ENCODE assay signal across 13 cellular contexts in the genomic region with DNA sequence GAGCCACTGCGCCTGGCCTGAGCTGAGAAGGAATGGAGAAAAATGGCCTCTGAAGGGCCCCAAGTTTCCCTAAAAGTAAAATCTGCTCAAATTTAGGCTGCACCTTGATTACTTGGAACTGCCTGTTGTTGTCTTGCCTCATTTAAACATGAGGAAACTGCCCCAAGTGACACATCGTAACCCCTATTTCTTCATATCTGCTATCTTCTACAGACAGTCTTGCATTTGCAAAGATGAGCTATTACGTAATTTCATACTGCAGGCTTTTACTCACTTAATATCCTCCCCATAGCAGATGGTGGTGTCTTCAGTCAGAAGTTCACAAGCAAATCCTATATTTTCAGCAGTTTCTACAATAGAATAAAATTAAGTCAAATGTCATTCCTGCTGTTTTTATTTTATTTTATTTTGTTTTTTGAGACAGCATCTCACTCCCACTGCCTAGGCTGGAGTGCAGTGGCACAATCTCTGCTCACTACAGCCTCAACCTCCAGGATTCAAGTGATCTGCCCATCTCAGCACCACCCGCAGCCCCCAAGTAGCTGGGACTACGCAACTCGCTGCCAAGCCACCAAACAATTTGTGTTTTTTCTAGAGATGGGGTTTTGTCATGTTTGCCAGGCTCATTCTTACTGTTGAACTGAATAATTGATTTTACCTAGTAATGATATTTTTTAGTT. TPM values are rescaled to one million over a fixed set of nuclear protein-coding genes. Genes with fewer than 3 reads are reported as not detected.
DNase-seq lines count a peak whose midpoint lies in the region; ATAC-seq and TF ChIP-seq lines count a peak whose summit lies in the region.
"Had no signal": no experiment of that assay in that cellular context is flagged by ENCODE, and none has a peak within 500 bp of the region (broad histone marks: within the 10 kb centered on the region; RNA-seq: fewer than 3 reads in every experiment).

No MANE protein-coding gene starts in this region.

- H3K27me3 Mint-ChIP-seq in activated T-cell treated with anti-CD3 and anti-CD28 coated beads, Interleukin-2, amount 50 U/mL, for 24 hours, result no peaks in the 10 kb centered on the region
- H3K27me3 Mint-ChIP-seq in activated naive CD8-positive, alpha-beta T cell treated with anti-CD3 and anti-CD28 coated beads, Interleukin-2, amount 50 U/mL, for 24 hours, result no peaks in the 10 kb centered on the region
- H3K27me3 Mint-ChIP-seq: brain had no signal

- H3K4me3 Mint-ChIP-seq in activated T-cell treated with anti-CD3 and anti-CD28 coated beads, Interleukin-2, amount 50 U/mL, for 24 hours, result no peak overlapping the region
- peak overlapping the region; percentile 53 for H3K4me3 Mint-ChIP-seq in activated naive CD8-positive, alpha-beta T cell treated with anti-CD3 and anti-CD28 coated beads, Interleukin-2, amount 50 U/mL, for 24 hours
- H3K4me3 Mint-ChIP-seq: brain; GM23338; stimulated activated effector memory CD8-positive, alpha-beta T cell treated with anti-CD3 and anti-CD28 coated beads, Interleukin-12 subunit alpha, Interleukin-12 subunit beta, amount 100 ng/mL, for 72 hours had no signal

- H3K27ac ChIP-seq in uterus, result peak overlapping the region; percentile 54 to 64

- no peaks in the 10 kb centered on the region for H3K27me3 ChIP-seq in uterus

- no peak for TF ChIP-seq POLR2A in uterus (IDR thresholded peaks at IDR 0.05)

- no peaks in the 10 kb centered on the region for H3K4me1 ChIP-seq in uterus

- intact Hi-C loops in uterus (cut with DNase I; ENCODE audit: low total_unique reads), result no loop called here

- H3K27ac Mint-ChIP-seq in activated T-cell treated with anti-CD3 and anti-CD28 coated beads, Interleukin-2, amount 50 U/mL, for 24 hours, result peak overlapping the region; percentile 27
- H3K27ac Mint-ChIP-seq in activated naive CD8-positive, alpha-beta T cell treated with anti-CD3 and anti-CD28 coated beads, Interleukin-2, amount 50 U/mL, for 24 hours, result peak overlapping the region; percentile 84
- H3K27ac Mint-ChIP-seq: brain; GM23338; stimulated activated effector memory CD8-positive, alpha-beta T cell treated with anti-CD3 and anti-CD28 coated beads, Interleukin-12 subunit alpha, Interleukin-12 subunit beta, amount 100 ng/mL, for 72 hours had no signal

- no peaks in the 10 kb centered on the region for H3K9me3 ChIP-seq in uterus

- H3K36me3 ChIP-seq in uterus, result no peaks in the 10 kb centered on the region

- H3K36me3 Mint-ChIP-seq in activated T-cell treated with anti-CD3 and anti-CD28 coated beads, Interleukin-2, amount 50 U/mL, for 24 hours (ENCODE audit: low read depth), result peaks cover 12% of the 10 kb centered on the region
- peaks cover 2% of the 10 kb centered on the region for H3K36me3 Mint-ChIP-seq in activated naive CD8-positive, alpha-beta T cell treated with anti-CD3 and anti-CD28 coated beads, Interleukin-2, amount 50 U/mL, for 24 hours (ENCODE audit: low read depth)
- H3K36me3 Mint-ChIP-seq: stimulated activated effector memory CD8-positive, alpha-beta T cell treated with anti-CD3 and anti-CD28 coated beads, Interleukin-12 subunit alpha, Interleukin-12 subunit beta, amount 100 ng/mL, for 72 hours had no signal

- peaks cover under 1% of the 10 kb centered on the region for H3K9me3 Mint-ChIP-seq in activated T-cell treated with anti-CD3 and anti-CD28 coated beads, Interleukin-2, amount 50 U/mL, for 24 hours
- H3K9me3 Mint-ChIP-seq in activated naive CD8-positive, alpha-beta T cell treated with anti-CD3 and anti-CD28 coated beads, Interleukin-2, amount 50 U/mL, for 24 hours, result peaks cover 4% of the 10 kb centered on the region
- H3K9me3 Mint-ChIP-seq: GM23338; stimulated activated effector memory CD8-positive, alpha-beta T cell treated with anti-CD3 and anti-CD28 coated beads, Interleukin-12 subunit alpha, Interleukin-12 subunit beta, amount 100 ng/mL, for 72 hours had no signal

- DNase-seq in activated T-cell treated with anti-CD3 and anti-CD28 coated beads, Interleukin-2, amount 50 U/mL, for 24 hours, result no peak
- DNase-seq in activated T-cell treated with anti-CD3 and anti-CD28 coated beads for 4 hours, result no peak
- DNase-seq in activated naive CD8-positive, alpha-beta T cell treated with anti-CD3 and anti-CD28 coated beads, Interleukin-2, amount 50 U/mL, for 24 hours, result no peak
- peak; percentile 20 for DNase-seq in islet precursor cell
- DNase-seq in uterus, result peak in 1 of 2 donors; percentile 41
- DNase-seq in NCI-H2081 treated with DMSO at 0.1 percent for 48 hours (lab: John Stamatoyannopoulos, UW), result no peak
- DNase-seq: activated CD4-positive, CD25-positive, alpha-beta regulatory T cell treated with anti-CD3 and anti-CD28 coated beads, Interleukin-2, amount 50 U/mL, for 72 hours had no signal

- no peak overlapping the region for H3K4me3 ChIP-seq in uterus
- H3K4me3 ChIP-seq: GM12878, GM23338 had no signal

- peaks cover 46% of the 10 kb centered on the region for H3K4me1 Mint-ChIP-seq in activated T-cell treated with anti-CD3 and anti-CD28 coated beads, Interleukin-2, amount 50 U/mL, for 24 hours (ENCODE audit: low read depth)
- H3K4me1 Mint-ChIP-seq in activated naive CD8-positive, alpha-beta T cell treated with anti-CD3 and anti-CD28 coated beads, Interleukin-2, amount 50 U/mL, for 24 hours, result peaks cover 63% of the 10 kb centered on the region

- no peak for TF ChIP-seq CTCF in uterus (IDR thresholded peaks at IDR 0.05)

- no peak for ATAC-seq in activated naive CD8-positive, alpha-beta T cell treated with anti-CD3 and anti-CD28 coated beads, Interleukin-2, amount 50 U/mL, for 24 hours
- ATAC-seq in HG02571 (IDR thresholded peaks at IDR 0.05; ENCODE audit: unreplicated experiment), result no peak
- ATAC-seq in HG02763 (IDR thresholded peaks at IDR 0.05; ENCODE audit: unreplicated experiment), result no peak
- ATAC-seq: GM12878; GM23338; stimulated activated effector memory CD8-positive, alpha-beta T cell treated with anti-CD3 and anti-CD28 coated beads, Interleukin-12 subunit alpha, Interleukin-12 subunit beta, amount 100 ng/mL, for 72 hours had no signal

RNA-seq across cellular contexts. Expression of a gene that starts 45.3 kb away (rescaled TPM):
- 100 to 1,000 TPM in 1 of 4 donors, 10 to 100 TPM in 3; 44.7 to 110 (median 60.3) TPM for total RNA-seq in uterus
